ENCODE assay signal across 1 cellular context in the genomic region with DNA sequence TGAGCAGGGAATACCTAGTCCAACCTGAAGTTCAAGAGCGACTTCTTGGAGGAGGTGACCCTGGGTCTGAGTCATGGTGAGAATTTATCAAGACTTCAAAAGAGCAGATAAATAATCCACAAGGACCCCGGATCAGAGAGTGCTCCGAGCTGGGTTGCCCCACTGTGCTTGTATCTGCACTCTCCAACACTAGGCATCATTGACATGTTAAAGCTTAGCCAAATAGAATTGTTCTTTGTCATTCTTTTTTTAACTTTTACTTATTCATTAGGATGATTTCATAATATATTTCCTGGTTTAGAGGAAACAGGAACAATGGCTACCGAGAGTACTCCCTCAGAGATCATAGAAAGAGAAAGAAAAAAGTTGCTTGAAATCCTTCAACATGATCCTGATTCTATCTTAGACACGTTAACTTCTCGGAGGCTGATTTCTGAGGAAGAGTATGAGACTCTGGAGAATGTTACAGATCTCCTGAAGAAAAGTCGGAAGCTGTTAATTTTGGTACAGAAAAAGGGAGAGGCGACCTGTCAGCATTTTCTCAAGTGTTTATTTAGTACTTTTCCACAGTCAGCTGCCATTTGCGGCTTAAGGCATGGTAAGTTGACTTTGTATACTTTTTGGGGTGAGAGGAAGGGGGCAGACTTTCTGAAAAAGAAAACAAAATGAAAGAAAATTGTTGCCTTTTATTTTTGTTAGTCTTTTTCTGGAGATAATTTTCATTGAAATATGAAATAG.
TF ChIP-seq lines count a peak whose summit lies in the region.

TSS of gene CARD6 (plus strand) at position 300 of the 738 bp plus-strand sequence. CDS start at position 316, 16 bp downstream.

TF ChIP-seq in H1, 55 proteins besides CTCF, POLR2A, EP300 and RAD21:
- TF ChIP-seq RBBP5 (IDR thresholded peaks at IDR 0.05; ENCODE audit: borderline replicate concordance, low read depth, low read length) (no peak), TBP (IDR thresholded peaks at IDR 0.05; ENCODE audit: low read depth, low read length) (no peak), PHF8 (conservative IDR thresholded peaks at IDR 0.05; ENCODE audit: low read depth, low read length) (no peak), TEAD4 (IDR thresholded peaks at IDR 0.05; ENCODE audit: low read depth, low read length) (no peak), SIRT6 (IDR thresholded peaks at IDR 0.05; ENCODE audit: low read length) (no peak), BACH1 (IDR thresholded peaks at IDR 0.05; ENCODE audit: low read length) (no peak), SRF (IDR thresholded peaks at IDR 0.05; ENCODE audit: low read depth, low read length) (no peak), ZNF274 (IDR thresholded peaks at IDR 0.05; ENCODE audit: borderline replicate concordance, extremely low read depth, low read length) (no peak), BRCA1 (IDR thresholded peaks at IDR 0.05; ENCODE audit: low read depth, low read length) (no peak), YY1 (IDR thresholded peaks at IDR 0.05; ENCODE audit: low read depth, low read length) (no peak), KDM1A (IDR thresholded peaks at IDR 0.05; ENCODE audit: borderline replicate concordance, low read length) (no peak), HDAC2 (IDR thresholded peaks at IDR 0.05; ENCODE audit: borderline replicate concordance in 1 of 2, low read depth in 2 of 2, low read length in 2 of 2) (no peak), ATF2 (IDR thresholded peaks at IDR 0.05; ENCODE audit: low read length) (no peak), SP1 (IDR thresholded peaks at IDR 0.05; ENCODE audit: low read depth, low read length) (no peak), RNF2 (IDR thresholded peaks at IDR 0.05; ENCODE audit: borderline replicate concordance, low read depth, low read length, missing control alignments, poor library complexity, severe bottlenecking) (no peak), NRF1 (IDR thresholded peaks at IDR 0.05; ENCODE audit: low read depth, low read length) (no peak), POU5F1 (IDR thresholded peaks at IDR 0.05; ENCODE audit: low read depth, low read length) (no peak)
